Comparison of ENCODE assay signal across 8 cellular contexts in genomic region chr7:74454059-74454947, GRCh38. TPM values are rescaled to one million over a fixed set of nuclear protein-coding genes. Genes with fewer than 3 reads are reported as not detected.
DNase-seq lines count a peak whose midpoint lies in the region; ATAC-seq and TF ChIP-seq lines count a peak whose summit lies in the region.

No MANE protein-coding gene starts in this region.

- H3K9me3 Mint-ChIP-seq in nephron progenitor cell, result no peaks in the 10 kb centered on the region

- no peak for DNase-seq in epithelial cell of prostate (ENCODE audit: low read depth, low spot score)
- DNase-seq in nephron progenitor cell, result peak; percentile 50
- no peak for DNase-seq in effector CD8-positive, alpha-beta T cell (lab: John Stamatoyannopoulos, UW)
- no peak for DNase-seq in SIG-M5 (lab: John Stamatoyannopoulos, UW)
- no peak for DNase-seq in A172 (ENCODE audit: low spot score)

- H3K4me1 Mint-ChIP-seq in nephron progenitor cell, result peaks cover 46% of the 10 kb centered on the region

- peaks cover 7% of the 10 kb centered on the region for H3K36me3 Mint-ChIP-seq in nephron progenitor cell (ENCODE audit: low read depth)

- no peak overlapping the region for H3K27ac Mint-ChIP-seq in nephron progenitor cell

- H3K4me3 Mint-ChIP-seq in nephron progenitor cell, result peak overlapping the region; percentile 77

- peak overlapping the region; percentile 52 for H3K4me3 ChIP-seq in GM08714 (ENCODE audit: low read length)

- TF ChIP-seq CTCF in nephron progenitor cell (IDR thresholded peaks at IDR 0.05), result no peak

- H3K27ac ChIP-seq in epithelial cell of prostate, result peak overlapping the region; percentile 98

- peaks cover 4% of the 10 kb centered on the region for H3K27me3 Mint-ChIP-seq in nephron progenitor cell (ENCODE audit: low read depth, poor library complexity)

- ATAC-seq in SK-N-SH treated with all-trans-retinoic acid at 6 μM for 48 hours (peak; percentile 10), GM19328 (IDR thresholded peaks at IDR 0.05; ENCODE audit: unreplicated experiment) (no peak)

TF ChIP-seq in SK-N-SH treated with all-trans-retinoic acid at 6 μM for 48 hours, 23 proteins besides CTCF, POLR2A, EP300 and RAD21:
- TF ChIP-seq TSHZ2 (CRISPR knock-in tag; IDR thresholded peaks at IDR 0.05), result 0 out of 2 replicates have a peak, but pooled peaks have one; percentile 41
- TF ChIP-seq CREB5 (CRISPR knock-in tag; IDR thresholded peaks at IDR 0.05; ENCODE audit: low read depth), result no peak
- no peak for TF ChIP-seq BACH2 (CRISPR knock-in tag; IDR thresholded peaks at IDR 0.05; ENCODE audit: borderline replicate concordance)
- no peak for TF ChIP-seq ISL1 (CRISPR knock-in tag; IDR thresholded peaks at IDR 0.05)
- no peak for TF ChIP-seq ZC3H10 (CRISPR knock-in tag; IDR thresholded peaks at IDR 0.05)
- no peak for TF ChIP-seq ZFP3 (CRISPR knock-in tag; IDR thresholded peaks at IDR 0.05)
- no peak for TF ChIP-seq CSRNP3 (CRISPR knock-in tag; IDR thresholded peaks at IDR 0.05)
- TF ChIP-seq, protein P1, sequence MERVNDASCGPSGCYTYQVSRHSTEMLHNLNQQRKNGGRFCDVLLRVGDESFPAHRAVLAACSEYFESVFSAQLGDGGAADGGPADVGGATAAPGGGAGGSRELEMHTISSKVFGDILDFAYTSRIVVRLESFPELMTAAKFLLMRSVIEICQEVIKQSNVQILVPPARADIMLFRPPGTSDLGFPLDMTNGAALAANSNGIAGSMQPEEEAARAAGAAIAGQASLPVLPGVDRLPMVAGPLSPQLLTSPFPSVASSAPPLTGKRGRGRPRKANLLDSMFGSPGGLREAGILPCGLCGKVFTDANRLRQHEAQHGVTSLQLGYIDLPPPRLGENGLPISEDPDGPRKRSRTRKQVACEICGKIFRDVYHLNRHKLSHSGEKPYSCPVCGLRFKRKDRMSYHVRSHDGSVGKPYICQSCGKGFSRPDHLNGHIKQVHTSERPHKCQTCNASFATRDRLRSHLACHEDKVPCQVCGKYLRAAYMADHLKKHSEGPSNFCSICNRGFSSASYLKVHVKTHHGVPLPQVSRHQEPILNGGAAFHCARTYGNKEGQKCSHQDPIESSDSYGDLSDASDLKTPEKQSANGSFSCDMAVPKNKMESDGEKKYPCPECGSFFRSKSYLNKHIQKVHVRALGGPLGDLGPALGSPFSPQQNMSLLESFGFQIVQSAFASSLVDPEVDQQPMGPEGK (CRISPR knock-in tag; IDR thresholded peaks at IDR 0.05; ENCODE audit: borderline replicate concordance), result peak; percentile 94; the same call in 1 of the 2 replicates
- no peak for TF ChIP-seq ZFP30 (CRISPR knock-in tag; IDR thresholded peaks at IDR 0.05)

RNA-seq across cellular contexts. Expression of gene GTF2IRD1, which starts 0.6 kb away (rescaled TPM):
- 25.2 and 54.7 TPM in 2 replicates for total RNA-seq in A172 (2014; rRNA removed; shearing (Covaris generic))
